In the genomic region with DNA sequence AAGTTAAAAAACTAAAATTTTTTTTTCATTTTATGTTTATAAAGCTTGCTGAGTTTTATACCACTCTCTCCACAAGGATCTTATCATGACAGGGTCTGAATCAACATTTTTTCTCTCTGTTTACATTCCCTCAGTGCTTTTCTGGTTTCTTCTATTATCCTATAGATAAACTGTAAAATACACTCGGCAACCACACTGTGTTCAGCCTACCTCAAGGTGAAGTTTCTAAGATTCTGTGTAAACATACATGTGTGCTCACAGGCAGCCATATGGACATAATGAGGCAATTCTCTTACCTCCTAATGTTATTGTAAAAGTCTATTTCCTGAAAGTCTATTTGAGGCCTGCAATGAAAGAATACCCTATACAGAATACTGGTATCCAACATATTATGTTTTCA, we compare ENCODE assay signal across 24 cellular contexts.
"Had no signal": no experiment of that assay in that cellular context is flagged by ENCODE, and none has a peak within 500 bp of the region (broad histone marks: within the 10 kb centered on the region; RNA-seq: fewer than 3 reads in every experiment).

No MANE protein-coding gene starts in this region.

- DNase-seq: activated CD4-positive, alpha-beta T cell treated with anti-CD3 and anti-CD28 coated beads for 36 hours; activated CD4-positive, alpha-beta T cell treated with anti-CD3 and anti-CD28 coated beads, Interleukin-2, amount 50 U/mL, for 1 hour; activated CD4-positive, alpha-beta T cell treated with anti-CD3 and anti-CD28 coated beads, Interleukin-2, amount 50 U/mL, for 48 hours; activated CD4-positive, CD25-positive, alpha-beta regulatory T cell; activated CD4-positive, CD25-positive, alpha-beta regulatory T cell treated with anti-CD3 and anti-CD28 coated beads, Interleukin-2, amount 50 U/mL, for 72 hours; activated CD8-positive, alpha-beta memory T cell treated with anti-CD3 and anti-CD28 coated beads for 24 hours; activated CD8-positive, alpha-beta T cell treated with anti-CD3 and anti-CD28 coated beads for 36 hours; activated effector memory CD4-positive, alpha-beta T cell treated with Interleukin-2 at 50 U/mL for 16 hours; activated gamma-delta T cell treated with Interleukin-2 at 50 U/mL for 16 hours; activated naive CD4-positive, alpha-beta T cell treated with anti-CD3 and anti-CD28 coated beads, Interleukin-2, amount 50 U/mL, for 16 hours; activated naive CD4-positive, alpha-beta T cell treated with Interleukin-2 at 50 U/mL for 16 hours; activated T-cell treated with anti-CD3 and anti-CD28 coated beads, Interleukin-2, amount 50 U/mL, for 4 hours; amniotic stem cell; anterior cingulate cortex; brain microvascular endothelial cell; colonic mucosa; effector CD8-positive, alpha-beta T cell; foreskin melanocyte; T-helper 2 cell had no signal

- H3K4me3 Mint-ChIP-seq: activated CD4-positive, alpha-beta T cell treated with anti-CD3 and anti-CD28 coated beads for 36 hours; activated CD8-positive, alpha-beta T cell treated with anti-CD3 and anti-CD28 coated beads for 36 hours; activated naive CD8-positive, alpha-beta T cell; activated T-cell treated with anti-CD3 and anti-CD28 coated beads, Interleukin-2, amount 50 U/mL, for 4 hours; activated T-helper 17 cell treated with anti-CD3 and anti-CD28 coated beads, Interleukin-2, amount 50 U/mL, for 72 hours; central memory CD8-positive, alpha-beta T cell had no signal

- H3K27me3 ChIP-seq: brain microvascular endothelial cell, colonic mucosa, gastroesophageal sphincter had no signal

- H3K4me1 ChIP-seq: colonic mucosa, gastroesophageal sphincter had no signal

- H3K36me3 ChIP-seq: brain microvascular endothelial cell, colonic mucosa, gastroesophageal sphincter had no signal

- H3K27ac Mint-ChIP-seq: activated CD4-positive, alpha-beta T cell treated with anti-CD3 and anti-CD28 coated beads for 36 hours; activated CD8-positive, alpha-beta T cell treated with anti-CD3 and anti-CD28 coated beads for 36 hours; activated naive CD8-positive, alpha-beta T cell; activated T-helper 17 cell treated with anti-CD3 and anti-CD28 coated beads, Interleukin-2, amount 50 U/mL, for 72 hours had no signal

- H3K27ac ChIP-seq: brain microvascular endothelial cell, colonic mucosa, gastroesophageal sphincter had no signal

- H3K9me3 ChIP-seq: colonic mucosa, gastroesophageal sphincter had no signal

- H3K4me3 ChIP-seq: colonic mucosa, gastroesophageal sphincter had no signal

- H3K4me1 Mint-ChIP-seq: activated CD4-positive, alpha-beta T cell treated with anti-CD3 and anti-CD28 coated beads for 36 hours; activated T-helper 17 cell treated with anti-CD3 and anti-CD28 coated beads, Interleukin-2, amount 50 U/mL, for 72 hours had no signal

- H3K27me3 Mint-ChIP-seq: activated CD4-positive, alpha-beta T cell treated with anti-CD3 and anti-CD28 coated beads for 36 hours; activated CD8-positive, alpha-beta T cell treated with anti-CD3 and anti-CD28 coated beads for 36 hours; activated naive CD8-positive, alpha-beta T cell; activated T-helper 17 cell treated with anti-CD3 and anti-CD28 coated beads, Interleukin-2, amount 50 U/mL, for 72 hours; central memory CD8-positive, alpha-beta T cell had no signal

- H3K9me3 Mint-ChIP-seq: activated T-cell treated with anti-CD3 and anti-CD28 coated beads, Interleukin-2, amount 50 U/mL, for 4 hours; activated T-helper 17 cell treated with anti-CD3 and anti-CD28 coated beads, Interleukin-2, amount 50 U/mL, for 72 hours; central memory CD8-positive, alpha-beta T cell had no signal

- ATAC-seq: activated CD4-positive, alpha-beta T cell treated with anti-CD3 and anti-CD28 coated beads for 36 hours; activated CD8-positive, alpha-beta T cell treated with anti-CD3 and anti-CD28 coated beads for 36 hours; activated T-cell treated with anti-CD3 and anti-CD28 coated beads, Interleukin-2, amount 50 U/mL, for 4 hours; activated T-helper 17 cell treated with anti-CD3 and anti-CD28 coated beads, Interleukin-2, amount 50 U/mL, for 72 hours; esophagus mucosa; gastroesophageal sphincter had no signal
